1 cellular context compared by ENCODE assay signal in the genomic region with DNA sequence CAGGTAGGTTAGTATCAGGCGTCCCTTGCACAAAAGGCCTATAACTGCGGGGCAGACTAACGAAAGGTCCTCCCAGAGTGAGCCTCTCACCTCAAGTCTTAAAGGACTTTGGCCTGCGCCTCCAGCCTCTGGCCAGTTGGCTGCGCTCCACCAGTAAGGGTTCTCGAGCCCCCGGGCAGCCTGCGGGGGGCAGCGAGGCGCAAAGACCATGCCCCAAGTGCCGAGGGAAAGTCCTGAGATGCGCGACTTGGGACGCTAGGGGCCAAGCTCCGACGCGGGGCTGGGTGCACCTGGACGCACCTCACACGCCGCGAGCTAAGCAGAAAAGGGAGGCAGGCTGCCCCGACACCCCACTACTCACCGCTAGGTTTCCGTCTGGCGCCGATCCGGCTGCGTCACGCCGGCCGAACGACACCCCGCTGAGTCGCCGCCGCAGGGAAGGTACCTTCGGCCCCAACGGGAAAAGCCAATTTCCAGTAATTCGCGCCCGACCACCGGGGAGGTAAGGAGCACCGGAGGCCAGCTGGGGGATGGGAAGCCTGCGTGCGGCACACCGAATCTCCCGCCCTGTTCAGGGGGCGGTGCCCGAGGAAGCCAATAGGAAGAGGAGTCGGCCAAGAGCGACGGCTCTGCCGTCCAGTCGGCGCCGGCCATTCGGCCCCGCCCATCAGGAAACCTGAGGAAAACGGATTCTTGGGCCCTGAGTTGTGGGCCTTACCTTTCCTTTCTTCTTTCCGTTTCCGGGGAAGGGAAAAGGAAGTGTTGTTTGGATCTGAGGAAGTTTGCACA.
TF ChIP-seq lines count a peak whose summit lies in the region.

Gene ORC2 (minus strand): TSS at position 532 of the 789 bp plus-strand sequence. CDS start 5,537 bp downstream, outside the sequence.

TF ChIP-seq in K562, 482 proteins besides CTCF, POLR2A, EP300 and RAD21 (continued from another document and continues in another):
- TF ChIP-seq, protein P1, sequence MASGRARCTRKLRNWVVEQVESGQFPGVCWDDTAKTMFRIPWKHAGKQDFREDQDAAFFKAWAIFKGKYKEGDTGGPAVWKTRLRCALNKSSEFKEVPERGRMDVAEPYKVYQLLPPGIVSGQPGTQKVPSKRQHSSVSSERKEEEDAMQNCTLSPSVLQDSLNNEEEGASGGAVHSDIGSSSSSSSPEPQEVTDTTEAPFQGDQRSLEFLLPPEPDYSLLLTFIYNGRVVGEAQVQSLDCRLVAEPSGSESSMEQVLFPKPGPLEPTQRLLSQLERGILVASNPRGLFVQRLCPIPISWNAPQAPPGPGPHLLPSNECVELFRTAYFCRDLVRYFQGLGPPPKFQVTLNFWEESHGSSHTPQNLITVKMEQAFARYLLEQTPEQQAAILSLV (tag; IDR thresholded peaks at IDR 0.05): no peak
- peak; percentile 72 for TF ChIP-seq ZFP36 (IDR thresholded peaks at IDR 0.05; ENCODE audit: low read depth, low read length, partially characterized antibody)
- no peak for TF ChIP-seq CHCHD3 (CRISPR knock-in tag; IDR thresholded peaks at IDR 0.05)
- TF ChIP-seq POLR2H (tag; IDR thresholded peaks at IDR 0.05; ENCODE audit: low read depth): 0 out of 2 replicates have a peak, but pooled peaks have one; percentile 23
- peak; percentile 95 to 97 for TF ChIP-seq ETV6 (IDR thresholded peaks at IDR 0.05; ENCODE audit: borderline replicate concordance in 1 of 2, low read depth in 2 of 2, low read length in 1 of 2)
- TF ChIP-seq ETV6 (CRISPR knock-in tag; IDR thresholded peaks at IDR 0.05; ENCODE audit: borderline replicate concordance): 0 out of 2 replicates have a peak, but pooled peaks have one; percentile 58
- TF ChIP-seq CTCFL (IDR thresholded peaks at IDR 0.05; ENCODE audit: borderline replicate concordance, insufficient read depth, low read depth, low read length, poor library complexity, severe bottlenecking): no peak
- no peak for TF ChIP-seq GABPB2 (CRISPR knock-in tag; conservative IDR thresholded peaks at IDR 0.05)
- no peak for TF ChIP-seq SIN3B (IDR thresholded peaks at IDR 0.05; ENCODE audit: low read depth)
- TF ChIP-seq TBL1XR1 (IDR thresholded peaks at IDR 0.05; ENCODE audit: low read length in 2 of 2): no peak; a peak in 1 of 4 replicates
- no peak for TF ChIP-seq MEF2D (tag; conservative IDR thresholded peaks at IDR 0.05; ENCODE audit: low read depth)
- TF ChIP-seq PHB2 (IDR thresholded peaks at IDR 0.05; ENCODE audit: low read depth): no peak
- TF ChIP-seq ZBTB7A (IDR thresholded peaks at IDR 0.05; ENCODE audit: borderline replicate concordance, control insufficient read depth, low read depth, low read length): peak; percentile 96
- TF ChIP-seq ZNF639 (CRISPR knock-in tag; conservative IDR thresholded peaks at IDR 0.05 in 1 of 2, IDR thresholded peaks at IDR 0.05 in 1 of 2): no peak
- TF ChIP-seq, protein P2, sequence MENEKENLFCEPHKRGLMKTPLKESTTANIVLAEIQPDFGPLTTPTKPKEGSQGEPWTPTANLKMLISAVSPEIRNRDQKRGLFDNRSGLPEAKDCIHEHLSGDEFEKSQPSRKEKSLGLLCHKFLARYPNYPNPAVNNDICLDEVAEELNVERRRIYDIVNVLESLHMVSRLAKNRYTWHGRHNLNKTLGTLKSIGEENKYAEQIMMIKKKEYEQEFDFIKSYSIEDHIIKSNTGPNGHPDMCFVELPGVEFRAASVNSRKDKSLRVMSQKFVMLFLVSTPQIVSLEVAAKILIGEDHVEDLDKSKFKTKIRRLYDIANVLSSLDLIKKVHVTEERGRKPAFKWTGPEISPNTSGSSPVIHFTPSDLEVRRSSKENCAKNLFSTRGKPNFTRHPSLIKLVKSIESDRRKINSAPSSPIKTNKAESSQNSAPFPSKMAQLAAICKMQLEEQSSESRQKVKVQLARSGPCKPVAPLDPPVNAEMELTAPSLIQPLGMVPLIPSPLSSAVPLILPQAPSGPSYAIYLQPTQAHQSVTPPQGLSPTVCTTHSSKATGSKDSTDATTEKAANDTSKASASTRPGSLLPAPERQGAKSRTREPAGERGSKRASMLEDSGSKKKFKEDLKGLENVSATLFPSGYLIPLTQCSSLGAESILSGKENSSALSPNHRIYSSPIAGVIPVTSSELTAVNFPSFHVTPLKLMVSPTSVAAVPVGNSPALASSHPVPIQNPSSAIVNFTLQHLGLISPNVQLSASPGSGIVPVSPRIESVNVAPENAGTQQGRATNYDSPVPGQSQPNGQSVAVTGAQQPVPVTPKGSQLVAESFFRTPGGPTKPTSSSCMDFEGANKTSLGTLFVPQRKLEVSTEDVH (IDR thresholded peaks at IDR 0.05; ENCODE audit: low read depth, partially characterized antibody): peak; percentile 82
- TF ChIP-seq, protein P3, sequence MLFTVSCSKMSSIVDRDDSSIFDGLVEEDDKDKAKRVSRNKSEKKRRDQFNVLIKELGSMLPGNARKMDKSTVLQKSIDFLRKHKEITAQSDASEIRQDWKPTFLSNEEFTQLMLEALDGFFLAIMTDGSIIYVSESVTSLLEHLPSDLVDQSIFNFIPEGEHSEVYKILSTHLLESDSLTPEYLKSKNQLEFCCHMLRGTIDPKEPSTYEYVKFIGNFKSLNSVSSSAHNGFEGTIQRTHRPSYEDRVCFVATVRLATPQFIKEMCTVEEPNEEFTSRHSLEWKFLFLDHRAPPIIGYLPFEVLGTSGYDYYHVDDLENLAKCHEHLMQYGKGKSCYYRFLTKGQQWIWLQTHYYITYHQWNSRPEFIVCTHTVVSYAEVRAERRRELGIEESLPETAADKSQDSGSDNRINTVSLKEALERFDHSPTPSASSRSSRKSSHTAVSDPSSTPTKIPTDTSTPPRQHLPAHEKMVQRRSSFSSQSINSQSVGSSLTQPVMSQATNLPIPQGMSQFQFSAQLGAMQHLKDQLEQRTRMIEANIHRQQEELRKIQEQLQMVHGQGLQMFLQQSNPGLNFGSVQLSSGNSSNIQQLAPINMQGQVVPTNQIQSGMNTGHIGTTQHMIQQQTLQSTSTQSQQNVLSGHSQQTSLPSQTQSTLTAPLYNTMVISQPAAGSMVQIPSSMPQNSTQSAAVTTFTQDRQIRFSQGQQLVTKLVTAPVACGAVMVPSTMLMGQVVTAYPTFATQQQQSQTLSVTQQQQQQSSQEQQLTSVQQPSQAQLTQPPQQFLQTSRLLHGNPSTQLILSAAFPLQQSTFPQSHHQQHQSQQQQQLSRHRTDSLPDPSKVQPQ (CRISPR knock-in tag; IDR thresholded peaks at IDR 0.05; ENCODE audit: borderline replicate concordance): no peak
- TF ChIP-seq IFI16 (CRISPR knock-in tag; IDR thresholded peaks at IDR 0.05): no peak
- TF ChIP-seq NFYB (IDR thresholded peaks at IDR 0.05; ENCODE audit: extremely low read depth, insufficient read length): peak; percentile 81
- TF ChIP-seq NONO (IDR thresholded peaks at IDR 0.05; ENCODE audit: low read depth in 2 of 2, low read length in 1 of 2): no peak
- no peak for TF ChIP-seq ATF1 (CRISPR knock-in tag; IDR thresholded peaks at IDR 0.05)
- TF ChIP-seq ATF1 (tag; IDR thresholded peaks at IDR 0.05): peak; percentile 87
- peak; percentile 83 for TF ChIP-seq TBP (optimal IDR thresholded peaks at IDR 0.05; ENCODE audit: low read depth, low read length)
- TF ChIP-seq SREBF2 (CRISPR knock-in tag; IDR thresholded peaks at IDR 0.05): 0 out of 2 replicates have a peak, but pooled peaks have one; percentile 28
- TF ChIP-seq, protein P4, sequence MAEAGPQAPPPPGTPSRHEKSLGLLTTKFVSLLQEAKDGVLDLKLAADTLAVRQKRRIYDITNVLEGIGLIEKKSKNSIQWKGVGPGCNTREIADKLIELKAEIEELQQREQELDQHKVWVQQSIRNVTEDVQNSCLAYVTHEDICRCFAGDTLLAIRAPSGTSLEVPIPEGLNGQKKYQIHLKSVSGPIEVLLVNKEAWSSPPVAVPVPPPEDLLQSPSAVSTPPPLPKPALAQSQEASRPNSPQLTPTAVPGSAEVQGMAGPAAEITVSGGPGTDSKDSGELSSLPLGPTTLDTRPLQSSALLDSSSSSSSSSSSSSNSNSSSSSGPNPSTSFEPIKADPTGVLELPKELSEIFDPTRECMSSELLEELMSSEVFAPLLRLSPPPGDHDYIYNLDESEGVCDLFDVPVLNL (CRISPR knock-in tag; IDR thresholded peaks at IDR 0.05; ENCODE audit: low read depth): peak; percentile 71
- no peak for TF ChIP-seq SAP30 (IDR thresholded peaks at IDR 0.05; ENCODE audit: borderline replicate concordance, insufficient read depth, low read depth, low read length, poor library complexity, severe bottlenecking)
- no peak for TF ChIP-seq CAMTA2 (CRISPR knock-in tag; conservative IDR thresholded peaks at IDR 0.05)
- no peak for TF ChIP-seq MECOM (CRISPR knock-in tag; IDR thresholded peaks at IDR 0.05)
- TF ChIP-seq ZNF224 (CRISPR knock-in tag; IDR thresholded peaks at IDR 0.05): no peak
- 0 out of 2 replicates have a peak, but pooled peaks have one; percentile 33 for TF ChIP-seq GATAD2B (IDR thresholded peaks at IDR 0.05; ENCODE audit: borderline replicate concordance)
- TF ChIP-seq EP400 (IDR thresholded peaks at IDR 0.05): peak; percentile 91
- TF ChIP-seq NCOA6 (IDR thresholded peaks at IDR 0.05): no peak
- no peak for TF ChIP-seq ZNF12 (CRISPR knock-in tag; IDR thresholded peaks at IDR 0.05)
- TF ChIP-seq, protein P5, sequence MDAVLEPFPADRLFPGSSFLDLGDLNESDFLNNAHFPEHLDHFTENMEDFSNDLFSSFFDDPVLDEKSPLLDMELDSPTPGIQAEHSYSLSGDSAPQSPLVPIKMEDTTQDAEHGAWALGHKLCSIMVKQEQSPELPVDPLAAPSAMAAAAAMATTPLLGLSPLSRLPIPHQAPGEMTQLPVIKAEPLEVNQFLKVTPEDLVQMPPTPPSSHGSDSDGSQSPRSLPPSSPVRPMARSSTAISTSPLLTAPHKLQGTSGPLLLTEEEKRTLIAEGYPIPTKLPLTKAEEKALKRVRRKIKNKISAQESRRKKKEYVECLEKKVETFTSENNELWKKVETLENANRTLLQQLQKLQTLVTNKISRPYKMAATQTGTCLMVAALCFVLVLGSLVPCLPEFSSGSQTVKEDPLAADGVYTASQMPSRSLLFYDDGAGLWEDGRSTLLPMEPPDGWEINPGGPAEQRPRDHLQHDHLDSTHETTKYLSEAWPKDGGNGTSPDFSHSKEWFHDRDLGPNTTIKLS (IDR thresholded peaks at IDR 0.05; ENCODE audit: borderline replicate concordance, low read depth): no peak
- TF ChIP-seq RBM14 (IDR thresholded peaks at IDR 0.05; ENCODE audit: borderline replicate concordance, insufficient read depth, low read depth, low read length): no peak
- no peak for TF ChIP-seq ZNF551 (CRISPR knock-in tag; IDR thresholded peaks at IDR 0.05)
- no peak for TF ChIP-seq ZNF57 (CRISPR knock-in tag; IDR thresholded peaks at IDR 0.05)
- no peak for TF ChIP-seq ZNF695 (CRISPR knock-in tag; IDR thresholded peaks at IDR 0.05)
- no peak; the same call in 1 of the 2 replicates for TF ChIP-seq CXXC5 (CRISPR knock-in tag; IDR thresholded peaks at IDR 0.05)
- TF ChIP-seq BRD9 (IDR thresholded peaks at IDR 0.05; ENCODE audit: low read depth, partially characterized antibody): peak; percentile 62
- TF ChIP-seq ZNF655 (CRISPR knock-in tag; IDR thresholded peaks at IDR 0.05): no peak
- TF ChIP-seq IRF2 (CRISPR knock-in tag; IDR thresholded peaks at IDR 0.05): no peak
- no peak; the same call in 1 of the 2 replicates for TF ChIP-seq RNF2 (IDR thresholded peaks at IDR 0.05)
- TF ChIP-seq NCOR1 (IDR thresholded peaks at IDR 0.05): no peak
- TF ChIP-seq, protein P6, sequence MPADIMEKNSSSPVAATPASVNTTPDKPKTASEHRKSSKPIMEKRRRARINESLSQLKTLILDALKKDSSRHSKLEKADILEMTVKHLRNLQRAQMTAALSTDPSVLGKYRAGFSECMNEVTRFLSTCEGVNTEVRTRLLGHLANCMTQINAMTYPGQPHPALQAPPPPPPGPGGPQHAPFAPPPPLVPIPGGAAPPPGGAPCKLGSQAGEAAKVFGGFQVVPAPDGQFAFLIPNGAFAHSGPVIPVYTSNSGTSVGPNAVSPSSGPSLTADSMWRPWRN (IDR thresholded peaks at IDR 0.05; ENCODE audit: low read depth): no peak
- TF ChIP-seq GTF2F1 (IDR thresholded peaks at IDR 0.05; ENCODE audit: low read depth, low read length): peak; percentile 37; the same call in 1 of the 2 replicates
- TF ChIP-seq ZNF77 (CRISPR knock-in tag; IDR thresholded peaks at IDR 0.05): no peak
- TF ChIP-seq NR3C1 (CRISPR knock-in tag; IDR thresholded peaks at IDR 0.05): no peak
- TF ChIP-seq CSDE1 (IDR thresholded peaks at IDR 0.05): no peak
- TF ChIP-seq BACH1 (tag; IDR thresholded peaks at IDR 0.05): no peak
- TF ChIP-seq ZNF175 (CRISPR knock-in tag; IDR thresholded peaks at IDR 0.05; ENCODE audit: low read depth): no peak
- no peak for TF ChIP-seq ZNF444 (CRISPR knock-in tag; IDR thresholded peaks at IDR 0.05)
- no peak for TF ChIP-seq ZNF764 (CRISPR knock-in tag; IDR thresholded peaks at IDR 0.05; ENCODE audit: low read depth)
- TF ChIP-seq CHD4 (IDR thresholded peaks at IDR 0.05; ENCODE audit: insufficient read depth, insufficient replicate concordance, low read depth, low read length, poor library complexity, severe bottlenecking): no peak
- TF ChIP-seq POLR2B (IDR thresholded peaks at IDR 0.05; ENCODE audit: low read depth, partially characterized antibody): peak; percentile 25
